ENCODE assay signal across 19 cellular contexts in the genomic region with DNA sequence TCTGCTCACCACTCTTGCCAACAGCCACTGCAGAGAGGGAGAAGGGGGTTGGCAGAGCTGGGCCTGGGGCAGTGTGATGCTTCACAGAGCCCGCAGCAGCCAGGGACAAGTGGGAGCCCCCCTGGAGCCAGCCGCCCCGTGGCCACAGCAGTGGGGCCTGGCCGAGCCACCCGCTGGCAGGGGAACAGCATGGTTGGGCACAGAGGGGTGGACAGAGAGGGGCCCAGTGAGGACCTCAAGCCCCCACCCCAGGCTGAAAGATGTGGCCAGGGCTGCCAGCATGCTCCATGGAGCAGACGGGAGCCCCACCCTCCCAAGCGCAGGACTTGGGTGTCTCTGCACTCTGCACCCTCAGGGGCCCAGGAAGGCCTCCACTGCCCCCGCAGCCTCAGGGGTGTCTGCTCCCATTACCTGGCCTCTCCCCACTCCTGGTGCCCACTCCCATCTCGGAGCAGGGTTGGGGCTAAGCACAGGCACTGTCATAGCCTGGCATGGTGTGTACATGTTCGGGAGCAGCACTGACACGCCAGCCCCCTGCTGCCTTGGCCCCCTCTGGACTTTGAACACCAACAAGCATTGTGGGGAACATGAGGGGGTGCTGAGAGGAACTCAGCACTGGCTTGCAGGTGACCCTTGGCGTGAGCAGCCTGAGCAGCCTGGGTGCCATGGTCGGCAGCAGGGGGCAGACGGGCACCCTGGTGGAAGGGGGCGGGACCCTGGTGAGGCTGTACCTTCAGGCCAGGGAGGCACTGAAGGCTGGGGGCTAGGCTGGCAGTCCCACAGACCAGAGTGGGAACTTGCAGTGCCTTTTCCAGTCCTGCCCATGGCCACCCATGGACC.
"Had no signal": no experiment of that assay in that cellular context is flagged by ENCODE, and none has a peak within 500 bp of the region (broad histone marks: within the 10 kb centered on the region; RNA-seq: fewer than 3 reads in every experiment).

No MANE protein-coding gene starts in this region.

- ATAC-seq: activated naive CD4-positive, alpha-beta T cell treated with anti-CD3 and anti-CD28 coated beads, Interleukin-2, amount 50 U/mL, for 72 hours; body of pancreas; naive thymus-derived CD8-positive, alpha-beta T cell; pancreas; stimulated activated memory B cell treated with anti-CD40 and anti-IgM and Interleukin-4, amounts not matched to agents 10 μg/mL and 1 μg/mL and 100 μg/mL, for 72 hours had no signal

- H3K9me3 ChIP-seq: body of pancreas, pancreas had no signal

- H3K36me3 ChIP-seq: pancreas had no signal

- H3K4me3 Mint-ChIP-seq: activated T-helper 1 cell treated with anti-CD3 and anti-CD28 coated beads, Interleukin-12 subunit alpha, Interleukin-12 subunit beta, Interleukin-2, Interleukin-4 antibody, amounts not matched to agents 30 ng/mL and 10 ng/mL and 1 ng/mL, durations not matched to agents 14 hours and 24 hours and 36 hours; naive thymus-derived CD8-positive, alpha-beta T cell; stimulated activated memory B cell treated with anti-CD40 and anti-IgM and Interleukin-4, amounts not matched to agents 10 μg/mL and 1 μg/mL and 100 μg/mL, for 72 hours; T-helper 2 cell treated with Interferon-gamma antibody and Interleukin-4, amounts not matched to agents 5 μg/mL and 100 μg/mL, for 36 hours had no signal

- H3K27ac Mint-ChIP-seq: activated naive CD4-positive, alpha-beta T cell treated with anti-CD3 and anti-CD28 coated beads, Interleukin-2, amount 50 U/mL, for 72 hours; activated T-helper 1 cell treated with anti-CD3 and anti-CD28 coated beads, Interleukin-12 subunit alpha, Interleukin-12 subunit beta, Interleukin-2, Interleukin-4 antibody, amounts not matched to agents 30 ng/mL and 10 ng/mL and 1 ng/mL, durations not matched to agents 14 hours and 24 hours and 36 hours; naive thymus-derived CD8-positive, alpha-beta T cell; stimulated activated memory B cell treated with anti-CD40 and anti-IgM and Interleukin-4, amounts not matched to agents 10 μg/mL and 1 μg/mL and 100 μg/mL, for 72 hours; T-helper 2 cell treated with Interferon-gamma antibody and Interleukin-4, amounts not matched to agents 5 μg/mL and 100 μg/mL, for 36 hours had no signal

- DNase-seq: activated CD4-positive, alpha-beta T cell treated with anti-CD3 and anti-CD28 coated beads, Interleukin-2, amount 50 U/mL, for 48 hours; activated gamma-delta T cell treated with Interleukin-2 at 50 U/mL for 16 hours; amygdala; body of pancreas; caudate nucleus; dorsolateral prefrontal cortex; foreskin fibroblast; hippocampal formation; naive thymus-derived CD8-positive, alpha-beta T cell; spleen; stimulated activated CD4-positive, alpha-beta T cell treated with anti-CD3 and anti-CD28 coated beads, Interleukin-4, amount 100 ng/mL, for 4 hours had no signal

- H3K27me3 ChIP-seq: body of pancreas, dorsolateral prefrontal cortex, pancreas, spleen had no signal

- H3K27ac ChIP-seq: body of pancreas, dorsolateral prefrontal cortex, pancreas, spleen had no signal

- H3K4me3 ChIP-seq: body of pancreas, dorsolateral prefrontal cortex, pancreas, spleen had no signal

- H3K27me3 Mint-ChIP-seq: naive thymus-derived CD8-positive, alpha-beta T cell; stimulated activated memory B cell treated with anti-CD40 and anti-IgM and Interleukin-4, amounts not matched to agents 10 μg/mL and 1 μg/mL and 100 μg/mL, for 72 hours had no signal

- H3K4me1 ChIP-seq: body of pancreas, pancreas, spleen had no signal

- H3K4me1 Mint-ChIP-seq: stimulated activated memory B cell treated with anti-CD40 and anti-IgM and Interleukin-4, amounts not matched to agents 10 μg/mL and 1 μg/mL and 100 μg/mL, for 72 hours had no signal

- FAIRE-seq: colon, islet of Langerhans, pancreas, TTC549 had no signal
